21 cellular contexts compared by ENCODE assay signal in genomic region chr5:166340039-166340438, GRCh38.
"Had no signal": no experiment of that assay in that cellular context is flagged by ENCODE, and none has a peak within 500 bp of the region (broad histone marks: within the 10 kb centered on the region; RNA-seq: fewer than 3 reads in every experiment).

No MANE protein-coding gene starts in this region.

- DNase-seq: activated CD4-positive, alpha-beta T cell treated with anti-CD3 and anti-CD28 coated beads, Interleukin-2, amount 50 U/mL, for 1 hour; activated CD4-positive, CD25-positive, alpha-beta regulatory T cell treated with anti-CD3 and anti-CD28 coated beads, Interleukin-2, amount 50 U/mL, for 72 hours; activated CD8-positive, alpha-beta memory T cell treated with anti-CD3 and anti-CD28 coated beads, Interleukin-2, amount 50 U/mL, for 4 hours; activated effector memory CD4-positive, alpha-beta T cell treated with Interleukin-2 at 50 U/mL for 16 hours; activated naive CD4-positive, alpha-beta T cell treated with anti-CD3 and anti-CD28 coated beads, Interleukin-2, amount 50 U/mL, for 16 hours; activated T-cell treated with anti-CD3 and anti-CD28 coated beads, Interleukin-2, amount 50 U/mL, for 48 hours; cerebellar nuclear complex; cortex of kidney; effector CD4-positive, alpha-beta T cell; head of caudate nucleus; kidney; left lung; naive B cell; right cardiac atrium; small intestine; stimulated activated CD4-positive, alpha-beta T cell treated with anti-CD3 and anti-CD28 coated beads, Interleukin-15, amount 100 ng/mL, for 24 hours; stimulated activated CD4-positive, alpha-beta T cell treated with anti-CD3 and anti-CD28 coated beads, Interleukin-2, amount 100 ng/mL, for 48 hours; uterus had no signal

- ATAC-seq: left lung, right cardiac atrium had no signal

- H3K4me3 ChIP-seq: ascending aorta, left lung, neural progenitor cell, tibial nerve, uterus had no signal
